ENCODE assay signal across 31 cellular contexts in the genomic region with DNA sequence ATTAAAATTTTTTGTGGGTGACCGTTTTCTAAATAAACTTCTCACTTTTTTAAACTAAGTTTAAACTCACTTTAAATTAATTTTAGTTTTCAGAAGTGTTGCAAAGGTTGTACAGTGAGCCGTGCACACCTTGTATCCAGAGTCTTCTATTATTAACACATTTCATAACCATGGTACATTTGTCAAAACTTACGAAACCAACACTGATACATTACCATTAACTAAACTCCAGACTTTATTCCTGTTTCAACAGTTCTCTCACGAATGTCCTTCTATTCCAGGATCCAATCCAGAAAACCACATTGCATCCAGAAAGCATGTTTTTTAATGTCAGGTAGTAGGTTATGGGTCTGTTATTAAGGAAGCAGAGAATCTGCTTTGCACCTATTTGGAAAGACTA.
"Had no signal": no experiment of that assay in that cellular context is flagged by ENCODE, and none has a peak within 500 bp of the region (broad histone marks: within the 10 kb centered on the region; RNA-seq: fewer than 3 reads in every experiment).

No MANE protein-coding gene starts in this region.

- H3K9ac ChIP-seq: parathyroid adenoma had no signal

- H3K27me3 Mint-ChIP-seq: stimulated activated memory B cell treated with anti-CD40 and anti-IgM and Interleukin-4, amounts not matched to agents 10 μg/mL and 1 μg/mL and 100 μg/mL, for 72 hours; stimulated activated naive CD8-positive, alpha-beta T cell treated with anti-CD3 and anti-CD28 coated beads, Interleukin-15, amount 100 ng/mL, for 72 hours; type B pancreatic cell had no signal

- FAIRE-seq: urothelium cell line had no signal

- H3K36me3 ChIP-seq: ovary, spleen, suprapubic skin, tibial artery, transverse colon, vagina had no signal

- H3K36me3 Mint-ChIP-seq: naive thymus-derived CD4-positive, alpha-beta T cell; natural killer cell; stimulated activated memory B cell treated with anti-CD40 and anti-IgM and Interleukin-4, amounts not matched to agents 10 μg/mL and 1 μg/mL and 100 μg/mL, for 72 hours; type B pancreatic cell had no signal

- H3K4me3 Mint-ChIP-seq: naive thymus-derived CD4-positive, alpha-beta T cell; natural killer cell; nephron progenitor cell; neural crest cell; stimulated activated memory B cell treated with anti-CD40 and anti-IgM and Interleukin-4, amounts not matched to agents 10 μg/mL and 1 μg/mL and 100 μg/mL, for 72 hours; stimulated activated naive CD8-positive, alpha-beta T cell treated with anti-CD3 and anti-CD28 coated beads, Interleukin-15, amount 100 ng/mL, for 72 hours; type B pancreatic cell had no signal

- DNase-seq: naive thymus-derived CD4-positive, alpha-beta T cell; natural killer cell; nephron progenitor cell; occipital lobe; posterior cingulate gyrus; psoas muscle; right cardiac atrium; spleen; stimulated activated CD4-positive, alpha-beta T cell treated with anti-CD3 and anti-CD28 coated beads, Interleukin-12 subunit alpha, Interleukin-12 subunit beta, amount 100 ng/mL, for 4 hours; stimulated activated CD4-positive, alpha-beta T cell treated with anti-CD3 and anti-CD28 coated beads, Interleukin-1b, Interleukin-23, amount 100 ng/mL, for 48 hours; stimulated activated CD4-positive, alpha-beta T cell treated with anti-CD3 and anti-CD28 coated beads, Interleukin-4, amount 100 ng/mL, for 1 hour; stimulated activated CD4-positive, alpha-beta T cell treated with anti-CD3 and anti-CD28 coated beads, Interleukin-4, amount 100 ng/mL, for 4 hours; stimulated activated CD8-positive, alpha-beta memory T cell treated with anti-CD3 and anti-CD28 coated beads, Interleukin-4, amount 100 ng/mL, for 48 hours; stimulated activated naive CD4-positive, alpha-beta T cell; stimulated activated naive CD8-positive, alpha-beta T cell treated with anti-CD3 and anti-CD28 coated beads, Interleukin-15, amount 100 ng/mL, for 72 hours; stimulated activated naive CD8-positive, alpha-beta T cell treated with anti-CD3 and anti-CD28 coated beads, Interleukin-15, Interleukin-2, amounts not matched to agents 100 U/mL and 50 U/mL, for 24 hours; substantia nigra; tibial artery; transverse colon had no signal

- H3K4me3 ChIP-seq: ovary, psoas muscle, skin epidermis, smooth muscle cell, spleen, suprapubic skin, testis, tibial artery, transverse colon, vagina had no signal

- H3K9me3 ChIP-seq: ovary, psoas muscle, suprapubic skin, testis, tibial artery, transverse colon, vagina had no signal

- H2AFZ ChIP-seq: parathyroid adenoma had no signal

- H3K4me1 ChIP-seq: parathyroid adenoma, psoas muscle, spleen, suprapubic skin, tibial artery, vagina had no signal

- H3K79me2 ChIP-seq: parathyroid adenoma had no signal

- H3K4me2 ChIP-seq: smooth muscle cell had no signal

- ATAC-seq: naive thymus-derived CD4-positive, alpha-beta T cell; natural killer cell; psoas muscle; stimulated activated memory B cell treated with anti-CD40 and anti-IgM and Interleukin-4, amounts not matched to agents 10 μg/mL and 1 μg/mL and 100 μg/mL, for 72 hours; stimulated activated naive CD8-positive, alpha-beta T cell treated with anti-CD3 and anti-CD28 coated beads, Interleukin-15, amount 100 ng/mL, for 72 hours; stimulated activated naive CD8-positive, alpha-beta T cell treated with anti-CD3 and anti-CD28 coated beads, Interleukin-15, Interleukin-2, amounts not matched to agents 100 U/mL and 50 U/mL, for 24 hours had no signal

- H3K9me3 Mint-ChIP-seq: nephron progenitor cell; neural crest cell; stimulated activated naive CD8-positive, alpha-beta T cell treated with anti-CD3 and anti-CD28 coated beads, Interleukin-15, amount 100 ng/mL, for 72 hours; type B pancreatic cell had no signal

- H3K27ac ChIP-seq: parathyroid adenoma, psoas muscle, skin epidermis, spleen, suprapubic skin, tibial artery, transverse colon, vagina had no signal

- H3K27ac Mint-ChIP-seq: naive thymus-derived CD4-positive, alpha-beta T cell; natural killer cell; progenitor cell of endocrine pancreas; stimulated activated memory B cell treated with anti-CD40 and anti-IgM and Interleukin-4, amounts not matched to agents 10 μg/mL and 1 μg/mL and 100 μg/mL, for 72 hours; stimulated activated naive CD8-positive, alpha-beta T cell treated with anti-CD3 and anti-CD28 coated beads, Interleukin-15, amount 100 ng/mL, for 72 hours; type B pancreatic cell had no signal

- H3K4me1 Mint-ChIP-seq: naive thymus-derived CD4-positive, alpha-beta T cell; natural killer cell; neural crest cell; stimulated activated memory B cell treated with anti-CD40 and anti-IgM and Interleukin-4, amounts not matched to agents 10 μg/mL and 1 μg/mL and 100 μg/mL, for 72 hours; stimulated activated naive CD8-positive, alpha-beta T cell treated with anti-CD3 and anti-CD28 coated beads, Interleukin-15, amount 100 ng/mL, for 72 hours had no signal

- H3K27me3 ChIP-seq: ovary, spleen, suprapubic skin, testis, tibial artery, transverse colon, vagina had no signal
